In genomic region chr17:50184057-50184456, GRCh38 we compare ENCODE assay signal across 1 cellular context.
A peak's percentile ranks its signal among the peaks of the same experiment; 100 is the strongest.
TF ChIP-seq lines count a peak whose summit lies in the region.

No MANE protein-coding gene starts in this region.

TF ChIP-seq in K562, 482 proteins besides CTCF, POLR2A, EP300 and RAD21:
- no peak for TF ChIP-seq SNRNP70 (optimal IDR thresholded peaks at IDR 0.05; ENCODE audit: low read depth, low read length)
- TF ChIP-seq ZNF584 (CRISPR knock-in tag; IDR thresholded peaks at IDR 0.05; ENCODE audit: low read depth), result no peak
- no peak for TF ChIP-seq GATA2 (CRISPR knock-in tag; IDR thresholded peaks at IDR 0.05)
- TF ChIP-seq, protein P1, sequence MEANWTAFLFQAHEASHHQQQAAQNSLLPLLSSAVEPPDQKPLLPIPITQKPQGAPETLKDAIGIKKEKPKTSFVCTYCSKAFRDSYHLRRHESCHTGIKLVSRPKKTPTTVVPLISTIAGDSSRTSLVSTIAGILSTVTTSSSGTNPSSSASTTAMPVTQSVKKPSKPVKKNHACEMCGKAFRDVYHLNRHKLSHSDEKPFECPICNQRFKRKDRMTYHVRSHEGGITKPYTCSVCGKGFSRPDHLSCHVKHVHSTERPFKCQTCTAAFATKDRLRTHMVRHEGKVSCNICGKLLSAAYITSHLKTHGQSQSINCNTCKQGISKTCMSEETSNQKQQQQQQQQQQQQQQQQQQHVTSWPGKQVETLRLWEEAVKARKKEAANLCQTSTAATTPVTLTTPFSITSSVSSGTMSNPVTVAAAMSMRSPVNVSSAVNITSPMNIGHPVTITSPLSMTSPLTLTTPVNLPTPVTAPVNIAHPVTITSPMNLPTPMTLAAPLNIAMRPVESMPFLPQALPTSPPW (CRISPR knock-in tag; IDR thresholded peaks at IDR 0.05), result 0 out of 2 replicates have a peak, but pooled peaks have one; percentile 5
- no peak for TF ChIP-seq NELFE (IDR thresholded peaks at IDR 0.05; ENCODE audit: insufficient read depth, insufficient read length)
- no peak for TF ChIP-seq AFF1 (IDR thresholded peaks at IDR 0.05; ENCODE audit: low read depth in 1 of 2, partially characterized antibody in 2 of 2)
